Comparison of ENCODE assay signal across 8 cellular contexts in the genomic region with DNA sequence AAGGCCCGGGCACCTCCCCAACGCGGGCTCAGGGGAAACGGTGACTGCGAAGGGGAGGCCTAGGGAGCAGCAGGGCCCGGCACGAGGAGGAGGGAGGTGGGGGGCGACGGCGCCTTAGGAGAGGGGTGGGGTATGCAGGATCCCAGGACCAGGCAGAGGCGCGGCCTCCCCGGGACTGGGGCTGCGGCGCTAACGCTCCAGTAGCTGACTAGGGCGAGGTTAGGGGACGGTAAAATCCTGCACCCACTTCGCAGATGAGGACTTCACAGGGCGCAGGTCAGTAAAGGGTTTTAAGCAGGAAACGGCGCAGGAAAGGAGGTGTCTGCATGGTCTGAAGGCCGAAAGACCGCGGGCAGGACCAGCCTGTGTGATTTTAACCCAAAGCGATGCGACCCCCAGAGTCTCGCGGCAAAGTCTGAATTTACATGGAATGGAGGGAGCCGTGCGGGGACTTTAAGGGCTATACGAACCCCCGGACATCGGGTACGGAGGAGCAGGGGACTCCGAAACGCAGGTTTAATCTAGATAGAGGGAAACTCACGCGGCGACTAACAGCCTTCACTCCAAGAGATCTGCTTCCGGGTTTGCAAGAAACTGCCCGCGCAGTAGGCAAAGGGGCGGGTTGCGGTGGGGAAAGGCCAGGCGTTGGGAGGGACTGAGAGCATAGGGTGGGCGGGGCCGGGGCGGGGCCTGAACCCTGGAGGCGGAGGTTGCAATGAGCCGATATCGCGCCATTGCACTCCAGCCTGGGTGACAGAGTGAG. TPM values are rescaled to one million over a fixed set of nuclear protein-coding genes. Genes with fewer than 3 reads are reported as not detected.
DNase-seq lines count a peak whose midpoint lies in the region; ATAC-seq and TF ChIP-seq lines count a peak whose summit lies in the region.

TSS of gene ZNF665 (minus strand) at position 588 of the 763 bp plus-strand sequence. CDS start 10,460 bp downstream, outside the sequence.

- H3K36me3 Mint-ChIP-seq in T-helper 17 cell (ENCODE audit: low read depth) = peaks cover 3% of the 10 kb centered on the region

- H3K9ac ChIP-seq in DND-41 (ENCODE audit: low read depth, low read length) (peak within 1 kb of the TSS; percentile 80), IMR-90 (ENCODE audit: low read depth, low read length) (peak within 1 kb of the TSS; percentile 92)

- H3K9me1 ChIP-seq in IMR-90 (ENCODE audit: insufficient read depth, low read length) = no peaks in the 10 kb centered on the region

- H3K4me2 ChIP-seq in DND-41 (ENCODE audit: insufficient read depth, low read length) (peak within 1 kb of the TSS; percentile 84), IMR-90 (ENCODE audit: low read depth, low read length) (peak within 1 kb of the TSS; percentile 76)

- H2BK15ac ChIP-seq in IMR-90 (ENCODE audit: low read depth, low read length) = no peak within 1 kb of the TSS

- peak within 1 kb of the TSS; percentile 78 for H3K4ac ChIP-seq in IMR-90 (ENCODE audit: low read depth, low read length)

- H3K27me3 Mint-ChIP-seq in T-helper 17 cell = no peaks in the 10 kb centered on the region

- ATAC-seq in DND-41 (ENCODE audit: insufficient read depth, low read depth) = peak; percentile 82
- peak; percentile 81 for ATAC-seq in IMR-90 (ENCODE audit: low read depth)
- peak; percentile 39 for ATAC-seq in T-helper 17 cell
- ATAC-seq in psoas muscle = peak; percentile 69 to 82 (median 75)
- ATAC-seq in upper lobe of left lung (ENCODE audit: low FRiP score in 2 of 2) = peak; percentile 92
- ATAC-seq in GM19395 (IDR thresholded peaks at IDR 0.05; ENCODE audit: unreplicated experiment) = no peak

- dilution Hi-C loops in IMR-90 (cut with HindIII; ENCODE audit: low sequenced_read_pairs, unreplicated experiment) = no loop called here

- WGBS in IMR-90 (ENCODE audit: extremely low coverage in 2 of 2, insufficient read length in 1 of 2), 2 experiments = 0% methylated on average over 7 of the region's 53 CpGs; no CpG with 5 or more reads in 1 of the 2 experiments
- WGBS in psoas muscle, 3 donors = 1% methylated on average over 51 to 53 of the region's 53 CpGs
- WGBS in upper lobe of left lung, 2 donors = 0 to 3% methylated on average over 34 to 53 of the region's 53 CpGs

- peak within 1 kb of the TSS; percentile 23 to 72 for H4K8ac ChIP-seq in IMR-90 (ENCODE audit: low read depth in 2 of 2, low read length in 2 of 2)

- H3K9me3 ChIP-seq in DND-41 (ENCODE audit: insufficient read depth, low read length, severe bottlenecking) = no peaks in the 10 kb centered on the region
- H3K9me3 ChIP-seq in IMR-90 (ENCODE audit: control insufficient read depth, insufficient read depth, low read length) = peaks cover 4% of the 10 kb centered on the region; the same call in 1 of the 2 replicates
- H3K9me3 ChIP-seq in T-helper 17 cell (ENCODE audit: control insufficient read depth, low read length, poor library complexity, severe bottlenecking) = no peaks in the 10 kb centered on the region
- no peaks in the 10 kb centered on the region for H3K9me3 ChIP-seq in ascending aorta
- peaks cover 5% of the 10 kb centered on the region for H3K9me3 ChIP-seq in psoas muscle
- peaks cover 0 to 5% (median 2%) of the 10 kb centered on the region in 4 donors for H3K9me3 ChIP-seq in upper lobe of left lung

- H4K5ac ChIP-seq in IMR-90 (ENCODE audit: low read depth, low read length) = peak within 1 kb of the TSS; percentile 41

- H3K36me3 ChIP-seq in DND-41 (ENCODE audit: insufficient read depth, low read length) (peaks cover 15% of the 10 kb centered on the region), IMR-90 (ENCODE audit: control insufficient read depth, insufficient read depth, low read length) (peaks cover 8% of the 10 kb centered on the region), ascending aorta (no peaks in the 10 kb centered on the region), psoas muscle (ENCODE audit: insufficient read depth in 1 of 2, low read depth in 1 of 2) (peaks cover 0 to 4% of the 10 kb centered on the region in 2 donors), upper lobe of left lung (no peaks in the 10 kb centered on the region)

- TF ChIP-seq POLR2A in IMR-90 (IDR thresholded peaks at IDR 0.05; ENCODE audit: low read depth, low read length) = peak; percentile 63; the same call in 1 of the 2 replicates
- TF ChIP-seq POLR2A in upper lobe of left lung (IDR thresholded peaks at IDR 0.05) = peak in 3 of 4 donors; percentile 35 to 71 (median 69)

- H3K4me1 ChIP-seq in DND-41 (ENCODE audit: insufficient read depth, low read length) (peaks cover 39% of the 10 kb centered on the region), IMR-90 (ENCODE audit: control insufficient read depth, insufficient read depth, low read length) (peaks cover 6% of the 10 kb centered on the region; the same call in 1 of the 2 replicates), ascending aorta (peaks cover 0 to 4% of the 10 kb centered on the region in 2 donors), psoas muscle (peaks cover 3% of the 10 kb centered on the region), upper lobe of left lung (peaks cover 7 to 23% (median 13%) of the 10 kb centered on the region in 4 donors)

- H2AFZ ChIP-seq in DND-41 (ENCODE audit: low read depth, low read length) (peak within 1 kb of the TSS; percentile 98), IMR-90 (replicated peaks; ENCODE audit: low read length, poor library complexity) (peak within 1 kb of the TSS; percentile 98)

- peak within 1 kb of the TSS; percentile 6 for H4K91ac ChIP-seq in IMR-90 (ENCODE audit: insufficient read depth, low read depth, low read length)

- H3K27ac ChIP-seq in DND-41 (ENCODE audit: low read length) (peak within 1 kb of the TSS; percentile 83), IMR-90 (ENCODE audit: insufficient read depth, low read length) (peak within 1 kb of the TSS; percentile 54), ascending aorta (peak within 1 kb of the TSS; percentile 74 to 84), psoas muscle (peak within 1 kb of the TSS; percentile 50), upper lobe of left lung (peak within 1 kb of the TSS; percentile 77 to 89 (median 82))

- H3K79me2 ChIP-seq in DND-41 (ENCODE audit: insufficient read depth, low read length) = peaks cover 26% of the 10 kb centered on the region

- H3K79me1 ChIP-seq in IMR-90 (ENCODE audit: low read depth in 1 of 2, low read length in 2 of 2) = peaks cover 8 to 15% of the 10 kb centered on the region in 2 experiments; a peak in 3 of 4 replicates

- peak within 1 kb of the TSS; percentile 16; the same call in 1 of the 2 replicates for H2AK5ac ChIP-seq in IMR-90 (ENCODE audit: low read depth, low read length)

- H2BK120ac ChIP-seq in IMR-90 (ENCODE audit: low read depth, low read length) = no peak within 1 kb of the TSS

- in situ Hi-C loops in IMR-90 (cut with MboI; ENCODE audit: low sequenced_read_pairs) = no loop called here

- no peak for TF ChIP-seq RAD21 in IMR-90 (IDR thresholded peaks at IDR 0.05; ENCODE audit: low read length)

- DNase-seq in DND-41 (peak; percentile 94), IMR-90 (peak; percentile 82), T-helper 17 cell (peak; percentile 47 to 64 (median 58)), ascending aorta (ENCODE audit: low spot score in 2 of 2) (peak; percentile 67 to 94), hepatic stellate cell (ENCODE audit: low spot score) (peak; percentile 90), psoas muscle (peak; percentile 88 to 91), upper lobe of left lung (peak; percentile 87 to 92)

- H3K56ac ChIP-seq in IMR-90 (ENCODE audit: extremely low read depth, insufficient read depth, low read length) = peak within 1 kb of the TSS; percentile 70

- CTCF ChIA-PET in IMR-90 (lab: Yijun Ruan, JAX) = interaction anchor here (0.7 kb wide), 1 partner anchor 1325 kb away, joined by 3 read pairs; no protein-coding TSS in a partner anchor

- no peak for TF ChIP-seq EP300 in upper lobe of left lung (IDR thresholded peaks at IDR 0.05)

- H3K27me3 ChIP-seq in DND-41 (ENCODE audit: insufficient read depth, low read length, poor library complexity) (no peaks in the 10 kb centered on the region), IMR-90 (ENCODE audit: control insufficient read depth, insufficient read depth, low read length) (no peaks in the 10 kb centered on the region), ascending aorta (no peaks in the 10 kb centered on the region), psoas muscle (ENCODE audit: insufficient read depth in 3 of 3, low read length in 2 of 3) (peaks cover 0 to 4% (median 4%) of the 10 kb centered on the region in 3 donors), upper lobe of left lung (no peaks in the 10 kb centered on the region)

- H3K4me3 ChIP-seq in DND-41 (ENCODE audit: low read depth in 1 of 2, low read length in 2 of 2) (peak within 1 kb of the TSS; percentile 51 to 72; a peak in 3 of 4 replicates), IMR-90 (ENCODE audit: insufficient read depth, low read depth, low read length) (peak within 1 kb of the TSS; percentile 93), ascending aorta (peak within 1 kb of the TSS; percentile 76 to 89), psoas muscle (peak within 1 kb of the TSS; percentile 86), upper lobe of left lung (peak within 1 kb of the TSS; percentile 57 to 91 (median 73))

- H3K23ac ChIP-seq in IMR-90 (ENCODE audit: low read depth, low read length) = peak within 1 kb of the TSS; percentile 24; the same call in 1 of the 2 replicates

- H3K4me3 Mint-ChIP-seq in T-helper 17 cell = peak within 1 kb of the TSS; percentile 85

- peak within 1 kb of the TSS; percentile 59 for H2AK9ac ChIP-seq in IMR-90 (replicated peaks; ENCODE audit: low read depth, low read length, poor library complexity)

- peaks cover 2% of the 10 kb centered on the region for H3K4me1 Mint-ChIP-seq in T-helper 17 cell

- peak within 1 kb of the TSS; percentile 86 for H3K14ac ChIP-seq in IMR-90 (replicated peaks; ENCODE audit: low read depth, low read length)

- no peak within 1 kb of the TSS; the same call in 1 of the 2 replicates for H3K18ac ChIP-seq in IMR-90 (ENCODE audit: low read depth, low read length)

- POLR2A ChIA-PET in IMR-90 (lab: Charles Lee; ENCODE audit: unreplicated experiment) = interaction anchor here (0.5 kb wide), 1 partner anchor 172 kb away, joined by 9 read pairs; no protein-coding TSS in a partner anchor

- TF ChIP-seq CTCF in DND-41 (IDR thresholded peaks at IDR 0.05; ENCODE audit: borderline replicate concordance, extremely low read depth, low read length, poor library complexity, severe bottlenecking) (no peak), IMR-90 (conservative IDR thresholded peaks at IDR 0.05; ENCODE audit: low read depth, low read length) (no peak), ascending aorta (IDR thresholded peaks at IDR 0.05) (no peak), psoas muscle (IDR thresholded peaks at IDR 0.05) (no peak), upper lobe of left lung (IDR thresholded peaks at IDR 0.05) (no peak)

- H3K27ac Mint-ChIP-seq in T-helper 17 cell = peak within 1 kb of the TSS; percentile 64

- H2BK20ac ChIP-seq in IMR-90 (ENCODE audit: low read depth, low read length) = no peak within 1 kb of the TSS

- BruUV-seq in IMR-90 (replicated peaks; lab: Mats Ljungman, UMichigan) = TSS peak; percentile 48

- peak within 1 kb of the TSS; percentile 8 for H2BK5ac ChIP-seq in IMR-90 (ENCODE audit: low read depth, low read length, poor library complexity, severe bottlenecking)

- H4K20me1 ChIP-seq in DND-41 (ENCODE audit: insufficient read depth, low read length) (no peaks in the 10 kb centered on the region), IMR-90 (ENCODE audit: insufficient read depth, low read length) (no peaks in the 10 kb centered on the region)

- intact Hi-C loops in IMR-90 (cut with micrococcal nuclease) = loop anchor here (10.0 kb wide), 5 partner anchors 198 to 832 kb away; partner anchors contain the start of gene ZNF765
- intact Hi-C loops in ascending aorta (cut with DNase I) = loop anchor here (1.0 to 10.0 kb wide), 4 partner anchors 34 to 832 kb away; partner anchors contain the start of genes ZNF160, ZNF347 and ZNF761
- intact Hi-C loops in psoas muscle (cut with DNase I) = loop anchor here in 1 of 2 donors (10.0 kb wide), 2 partner anchors 172 to 202 kb away; partner anchors contain the start of genes ZNF525 and ZNF765

RNA-seq across cellular contexts. Expression of gene ZNF665, which starts in this region (rescaled TPM):
- 2.5 and 3.0 TPM in 2 replicates for total RNA-seq in IMR-90 (2012; rRNA removed)
- polyA plus RNA-seq in IMR-90 (2012; rRNA removed) = 1.5 and 2.0 TPM in 2 replicates
- polyA plus RNA-seq in IMR-90 (2012; cell fraction: cytosol; rRNA removed) = 0.54 and 0.76 TPM in 2 replicates
- polyA plus RNA-seq in IMR-90 (2012; cell fraction: nucleus; rRNA removed; ENCODE audit: low replicate concordance) = 0.96 and 4.2 TPM in 2 replicates
- total RNA-seq in T-helper 17 cell = 1 to 10 TPM in 1 of 2 donors, under 1 TPM in 1; 0.78 to 2.4 TPM
- not detected for total RNA-seq in ascending aorta
- total RNA-seq in psoas muscle = 1 to 10 TPM in 1 of 4 donors, under 1 TPM in 3; 0.47 to 1.1 (median 0.75) TPM
- polyA plus RNA-seq in psoas muscle = under 1 TPM; 0.20 to 0.66 (median 0.48) TPM
- total RNA-seq in upper lobe of left lung = 1 to 10 TPM; 1.7 to 5.2 (median 3.4) TPM

Comparison
In these comparisons a context has a peak if more than half of its experiments do, and no peak if none do; other contexts are left out.
1. Peak in DNase-seq, H3K4me3 ChIP-seq and H3K27ac ChIP-seq in ascending aorta; RNA of the gene not detected or under 1 TPM.